In genomic region chr9:129885018-129885669, GRCh38 we compare ENCODE assay signal across 7 cellular contexts. TPM values are rescaled to one million over a fixed set of nuclear protein-coding genes. Genes with fewer than 3 reads are reported as not detected.
DNase-seq lines count a peak whose midpoint lies in the region; ATAC-seq and TF ChIP-seq lines count a peak whose summit lies in the region.

No MANE protein-coding gene starts in this region.

- peak overlapping the region; percentile 64 to 70 (median 67) for H3K27ac ChIP-seq in gastrocnemius medialis

- H3K27me3 Mint-ChIP-seq in activated T-helper 17 cell treated with anti-CD3 and anti-CD28 coated beads, Interleukin-2, amount 50 U/mL, for 72 hours: no peaks in the 10 kb centered on the region

- H3K4me3 ChIP-seq in gastrocnemius medialis: peak overlapping the region; percentile 23 to 51 (median 47)

- peaks cover 21 to 26% of the 10 kb centered on the region in 2 donors for H3K4me1 ChIP-seq in gastrocnemius medialis

- H3K36me3 Mint-ChIP-seq in activated T-helper 17 cell treated with anti-CD3 and anti-CD28 coated beads, Interleukin-2, amount 50 U/mL, for 72 hours (ENCODE audit: low read depth): peaks cover 91% of the 10 kb centered on the region

- intact Hi-C loops in Right ventricle myocardium superior (cut with DNase I): loop anchor here (5.0 to 10.0 kb wide), 3 partner anchors 157 to 357 kb away; partner anchors contain the start of gene FNBP1
- intact Hi-C loops in gastrocnemius medialis (cut with DNase I; ENCODE audit: low total_unique reads): loop anchor here (1.0 to 2.0 kb wide), 3 partner anchors 158 to 352 kb away; partner anchors contain the start of gene FNBP1

- in situ Hi-C loops in gastrocnemius medialis (cut with MboI; ENCODE audit: low sequenced_read_pairs in 4 of 4): loop anchor here (10.0 to 25.0 kb wide), 4 partner anchors 170 to 352 kb away; partner anchors contain the start of gene GPR107 (in 3 of the 4)

- peaks cover 0 to 28% of the 10 kb centered on the region in 2 donors for H3K36me3 ChIP-seq in gastrocnemius medialis

- no peaks in the 10 kb centered on the region for H3K9me3 ChIP-seq in gastrocnemius medialis

- peak; percentile 4 for ATAC-seq in activated T-helper 17 cell treated with anti-CD3 and anti-CD28 coated beads, Interleukin-2, amount 50 U/mL, for 72 hours (replicated peaks)
- ATAC-seq in Right ventricle myocardium superior (ENCODE audit: poor library complexity) (peak; percentile 51), gastrocnemius medialis (peak; percentile 11 to 39)

- H3K27me3 ChIP-seq in gastrocnemius medialis: no peaks in the 10 kb centered on the region

- peaks cover 38% of the 10 kb centered on the region for H3K4me1 Mint-ChIP-seq in activated T-helper 17 cell treated with anti-CD3 and anti-CD28 coated beads, Interleukin-2, amount 50 U/mL, for 72 hours

- no peak for TF ChIP-seq CTCF in gastrocnemius medialis (IDR thresholded peaks at IDR 0.05 in 4 of 5, conservative IDR thresholded peaks at IDR 0.05 in 1 of 5)

- H3K9me3 Mint-ChIP-seq in activated T-helper 17 cell treated with anti-CD3 and anti-CD28 coated beads, Interleukin-2, amount 50 U/mL, for 72 hours: no peaks in the 10 kb centered on the region

- peak; percentile 70 for DNase-seq in NCI-H1092 treated with DMSO at 0.1 percent for 48 hours (lab: John Stamatoyannopoulos, UW)
- peak; percentile 63 for DNase-seq in Right ventricle myocardium superior
- DNase-seq in gastrocnemius medialis: no peak
- DNase-seq in GDM1 (lab: John Stamatoyannopoulos, UW): no peak
- no peak for DNase-seq in OCI-M2 (lab: John Stamatoyannopoulos, UW; ENCODE audit: unreplicated experiment)

- H3K27ac Mint-ChIP-seq in activated T-helper 17 cell treated with anti-CD3 and anti-CD28 coated beads, Interleukin-2, amount 50 U/mL, for 72 hours: peak overlapping the region; percentile 99

- peak; percentile 15 for TF ChIP-seq POLR2A in GM10847 (IDR thresholded peaks at IDR 0.05; ENCODE audit: extremely low read depth, insufficient read length)
- no peak for TF ChIP-seq POLR2A in gastrocnemius medialis (IDR thresholded peaks at IDR 0.05)

- H3K4me3 Mint-ChIP-seq in activated T-helper 17 cell treated with anti-CD3 and anti-CD28 coated beads, Interleukin-2, amount 50 U/mL, for 72 hours: peak overlapping the region; percentile 84

RNA-seq across cellular contexts. Expression of gene USP20, which starts 49.9 kb away (rescaled TPM):
- total RNA-seq in activated T-helper 17 cell treated with anti-CD3 and anti-CD28 coated beads, Interleukin-2, amount 50 U/mL, for 72 hours: 10 to 100 TPM; 50.1 to 52.5 TPM
- total RNA-seq in Right ventricle myocardium superior (10.4 TPM), gastrocnemius medialis (10 to 100 TPM; 13.4 to 25.4 (median 18.6) TPM)

RNA-seq across cellular contexts. Expression of gene C9orf78, which starts 50.1 kb away (rescaled TPM):
- total RNA-seq in activated T-helper 17 cell treated with anti-CD3 and anti-CD28 coated beads, Interleukin-2, amount 50 U/mL, for 72 hours: 10 to 100 TPM; 23.4 to 73.3 TPM
- total RNA-seq in Right ventricle myocardium superior (31.4 TPM), gastrocnemius medialis (100 to 1,000 TPM in 1 of 4 donors, 10 to 100 TPM in 3; 82.3 to 108 (median 83.9) TPM)

Comparison
In these comparisons a context has a peak if more than half of its experiments do, and no peak if none do; other contexts are left out.
1. DNase-seq: peak in NCI-H1092 treated with DMSO at 0.1 percent for 48 hours (single experiment) and Right ventricle myocardium superior (single experiment); none in gastrocnemius medialis (0 of 2), GDM1 (single experiment) and OCI-M2 (single experiment).
2. Peak in every context shown above with its lines, with median percentiles within 50 percentile points of each other: ATAC-seq.